1 cellular context compared by ENCODE assay signal in the genomic region with DNA sequence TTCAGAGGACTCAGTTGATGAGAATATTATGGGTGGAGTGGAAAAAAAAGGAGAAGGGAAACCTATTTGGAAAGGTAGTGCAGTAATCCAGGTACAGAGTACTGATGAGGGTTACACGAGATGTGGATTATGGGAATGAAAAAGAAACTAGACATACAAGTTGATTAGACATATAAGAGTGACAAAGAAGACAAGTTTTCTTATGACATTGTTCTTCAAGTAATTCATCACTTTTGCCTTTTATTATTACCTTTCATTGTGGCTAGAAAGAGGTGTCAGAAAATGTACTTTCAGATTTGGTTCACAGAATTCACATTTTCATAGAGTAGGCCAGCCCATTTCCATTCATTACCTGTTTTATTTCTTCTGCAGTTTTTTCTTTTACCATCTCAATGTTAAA.
TF ChIP-seq lines count a peak whose summit lies in the region.

No MANE protein-coding gene starts in this region.

TF ChIP-seq in GM12878, 131 proteins besides CTCF, POLR2A, EP300 and RAD21:
- TF ChIP-seq RCOR1 (conservative IDR thresholded peaks at IDR 0.05; ENCODE audit: low read depth, low read length), result no peak
- TF ChIP-seq, protein P1, sequence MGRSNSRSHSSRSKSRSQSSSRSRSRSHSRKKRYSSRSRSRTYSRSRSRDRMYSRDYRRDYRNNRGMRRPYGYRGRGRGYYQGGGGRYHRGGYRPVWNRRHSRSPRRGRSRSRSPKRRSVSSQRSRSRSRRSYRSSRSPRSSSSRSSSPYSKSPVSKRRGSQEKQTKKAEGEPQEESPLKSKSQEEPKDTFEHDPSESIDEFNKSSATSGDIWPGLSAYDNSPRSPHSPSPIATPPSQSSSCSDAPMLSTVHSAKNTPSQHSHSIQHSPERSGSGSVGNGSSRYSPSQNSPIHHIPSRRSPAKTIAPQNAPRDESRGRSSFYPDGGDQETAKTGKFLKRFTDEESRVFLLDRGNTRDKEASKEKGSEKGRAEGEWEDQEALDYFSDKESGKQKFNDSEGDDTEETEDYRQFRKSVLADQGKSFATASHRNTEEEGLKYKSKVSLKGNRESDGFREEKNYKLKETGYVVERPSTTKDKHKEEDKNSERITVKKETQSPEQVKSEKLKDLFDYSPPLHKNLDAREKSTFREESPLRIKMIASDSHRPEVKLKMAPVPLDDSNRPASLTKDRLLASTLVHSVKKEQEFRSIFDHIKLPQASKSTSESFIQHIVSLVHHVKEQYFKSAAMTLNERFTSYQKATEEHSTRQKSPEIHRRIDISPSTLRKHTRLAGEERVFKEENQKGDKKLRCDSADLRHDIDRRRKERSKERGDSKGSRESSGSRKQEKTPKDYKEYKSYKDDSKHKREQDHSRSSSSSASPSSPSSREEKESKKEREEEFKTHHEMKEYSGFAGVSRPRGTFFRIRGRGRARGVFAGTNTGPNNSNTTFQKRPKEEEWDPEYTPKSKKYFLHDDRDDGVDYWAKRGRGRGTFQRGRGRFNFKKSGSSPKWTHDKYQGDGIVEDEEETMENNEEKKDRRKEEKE (IDR thresholded peaks at IDR 0.05), result no peak
TF ChIP-seq in GM12878: peak in this region for 0.
